Comparison of ENCODE assay signal across 8 cellular contexts in genomic region chr19:47257411-47258169, GRCh38. TPM values are rescaled to one million over a fixed set of nuclear protein-coding genes. Genes with fewer than 3 reads are reported as not detected.
A peak's percentile ranks its signal among the peaks of the same experiment; 100 is the strongest.
DNase-seq lines count a peak whose midpoint lies in the region; ATAC-seq and TF ChIP-seq lines count a peak whose summit lies in the region.

No MANE protein-coding gene starts in this region.

- CTCF ChIA-PET in CD4-positive, alpha-beta T cell (lab: Charles Lee), result interaction anchor here (1.3 to 2.4 kb wide), 4 partner anchors 13 to 91 kb away, joined by 3 to 17 read pairs (median 6); partner anchors contain the start of genes DHX34 and INAFM1

- H3K36me3 Mint-ChIP-seq in CD4-positive, alpha-beta T cell (ENCODE audit: low read depth), result peaks cover 57% of the 10 kb centered on the region
- H3K36me3 Mint-ChIP-seq in mesothelial cell of epicardium, result peaks cover 32% of the 10 kb centered on the region

- no peak for TF ChIP-seq CTCF in CD4-positive, alpha-beta T cell (IDR thresholded peaks at IDR 0.05)
- no peak for TF ChIP-seq CTCF in mesothelial cell of epicardium (IDR thresholded peaks at IDR 0.05; ENCODE audit: unreplicated experiment)

- POLR2A ChIA-PET in CD4-positive, alpha-beta T cell (lab: Charles Lee), result interaction anchor here (0.8 to 2.7 kb wide), 8 partner anchors 11 to 342 kb away, joined by 3 to 124 read pairs (median 10); partner anchors contain the start of genes INAFM1 and ZC3H4

- no peaks in the 10 kb centered on the region for H3K9me3 Mint-ChIP-seq in CD4-positive, alpha-beta T cell
- no peaks in the 10 kb centered on the region for H3K9me3 Mint-ChIP-seq in mesothelial cell of epicardium

- peak overlapping the region; percentile 84 for H3K4me3 Mint-ChIP-seq in CD4-positive, alpha-beta T cell
- peak overlapping the region; percentile 78 for H3K4me3 Mint-ChIP-seq in mesothelial cell of epicardium

- H3K27me3 ChIP-seq in CD4-positive, alpha-beta T cell (ENCODE audit: control insufficient read depth, insufficient read depth, low read length), result no peaks in the 10 kb centered on the region

- intact Hi-C loops in CD4-positive, alpha-beta T cell (cut with DNase I, micrococcal nuclease), result loop anchor here (1.0 to 10.0 kb wide), 5 partner anchors 16 to 473 kb away; partner anchors contain the start of genes AP2S1 (in 1 of the 2), ARHGAP35 (in 1 of the 2), INAFM1 (in 1 of the 2) and SLC1A5 (in 1 of the 2)

- TF ChIP-seq RAD21 in Ishikawa (IDR thresholded peaks at IDR 0.05; ENCODE audit: low read depth), result no peak

- no peak for DNase-seq in CD4-positive, alpha-beta T cell
- DNase-seq in caudate nucleus (lab: John Stamatoyannopoulos, UW) (no peak), mesothelial cell of epicardium (ENCODE audit: low spot score in 2 of 2, unreplicated experiment in 2 of 2) (no peak), HuH-7.5 (ENCODE audit: low spot score) (no peak), NCI-H2196 treated with DMSO at 0.1 percent for 48 hours (lab: John Stamatoyannopoulos, UW; ENCODE audit: unreplicated experiment) (no peak), occipital lobe (lab: John Stamatoyannopoulos, UW) (no peak)

- no peak for ATAC-seq in CD4-positive, alpha-beta T cell (ENCODE audit: poor library complexity)
- ATAC-seq in HG03039 (IDR thresholded peaks at IDR 0.05; ENCODE audit: unreplicated experiment), result no peak

- no peaks in the 10 kb centered on the region for H3K27me3 Mint-ChIP-seq in CD4-positive, alpha-beta T cell
- H3K27me3 Mint-ChIP-seq in mesothelial cell of epicardium (ENCODE audit: low read depth), result no peaks in the 10 kb centered on the region

- peaks cover 39% of the 10 kb centered on the region for H3K4me1 Mint-ChIP-seq in CD4-positive, alpha-beta T cell (ENCODE audit: low read depth)
- peaks cover 24% of the 10 kb centered on the region for H3K4me1 Mint-ChIP-seq in mesothelial cell of epicardium

- no peaks in the 10 kb centered on the region for H3K9me3 ChIP-seq in CD4-positive, alpha-beta T cell (ENCODE audit: control insufficient read depth, low read length)

- H3K27ac ChIP-seq in CD4-positive, alpha-beta T cell (ENCODE audit: low read depth, low read length), result peak overlapping the region; percentile 69
- peak overlapping the region; percentile 91 for H3K27ac ChIP-seq in caudate nucleus (ENCODE audit: low read depth, low read length)

- peak overlapping the region; percentile 97 for H3K27ac Mint-ChIP-seq in CD4-positive, alpha-beta T cell
- H3K27ac Mint-ChIP-seq in mesothelial cell of epicardium, result peak overlapping the region; percentile 99

- no peak for TF ChIP-seq EP300 in Ishikawa (IDR thresholded peaks at IDR 0.05; ENCODE audit: borderline replicate concordance)

TF ChIP-seq in Ishikawa, 13 proteins besides CTCF, POLR2A, EP300 and RAD21:
- TF ChIP-seq FOXM1 (IDR thresholded peaks at IDR 0.05; ENCODE audit: borderline replicate concordance, low read depth) (no peak), TAF1 (IDR thresholded peaks at IDR 0.05; ENCODE audit: low read depth) (peak; percentile 38; the same call in 1 of the 2 replicates), TEAD4 (IDR thresholded peaks at IDR 0.05) (peak; percentile 33)
- TF ChIP-seq, protein P1, sequence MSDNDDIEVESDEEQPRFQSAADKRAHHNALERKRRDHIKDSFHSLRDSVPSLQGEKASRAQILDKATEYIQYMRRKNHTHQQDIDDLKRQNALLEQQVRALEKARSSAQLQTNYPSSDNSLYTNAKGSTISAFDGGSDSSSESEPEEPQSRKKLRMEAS (IDR thresholded peaks at IDR 0.05), result peak; percentile 43

RNA-seq across cellular contexts. Expression of gene CCDC9, which starts 1.3 kb away (rescaled TPM):
- 10 to 100 TPM; 68.5 to 74.3 TPM for total RNA-seq in CD4-positive, alpha-beta T cell
- total RNA-seq in mesothelial cell of epicardium (45.6 to 49.2 TPM (median 46.8 TPM) in 3 replicates), occipital lobe (2.8 TPM)

RNA-seq across cellular contexts. Expression of gene INAFM1, which starts 17.1 kb away (rescaled TPM):
- total RNA-seq in CD4-positive, alpha-beta T cell, result 10 to 100 TPM; 16.9 to 19.3 TPM
- 24.4 to 25.1 TPM (median 24.6 TPM) in 3 replicates for total RNA-seq in mesothelial cell of epicardium
- 2.3 TPM for total RNA-seq in occipital lobe

RNA-seq across cellular contexts. Expression of gene BBC3, which starts 26.6 kb away (rescaled TPM):
- total RNA-seq in CD4-positive, alpha-beta T cell, result 10 to 100 TPM; 39.8 to 42.1 TPM
- 19.1 to 19.6 TPM (median 19.5 TPM) in 3 replicates for total RNA-seq in mesothelial cell of epicardium
- 13.4 TPM for total RNA-seq in occipital lobe

RNA-seq across cellular contexts. Expression of gene C5AR1, which starts 52.1 kb away (rescaled TPM):
- total RNA-seq in CD4-positive, alpha-beta T cell, result 1 to 10 TPM; 4.4 to 5.8 TPM
- total RNA-seq in mesothelial cell of epicardium (0.47 to 1.2 TPM (median 0.98 TPM) in 3 replicates), occipital lobe (0.16 TPM)

Comparison
In these comparisons a context has a peak if more than half of its experiments do, and no peak if none do; other contexts are left out.
1. RNA of gene CCDC9, which starts 1.3 kb away (total RNA-seq): 68.5 to 74.3 TPM in CD4-positive, alpha-beta T cell and 45.6 to 49.2 TPM in mesothelial cell of epicardium; 2.8 TPM in occipital lobe (single experiment); every median in the first group is over 10 times any median in the second.